13 cellular contexts compared by ENCODE assay signal in genomic region chrX:37697169-37697760, GRCh38. TPM values are rescaled to one million over a fixed set of nuclear protein-coding genes. Genes with fewer than 3 reads are reported as not detected.
"Had no signal": no experiment of that assay in that cellular context is flagged by ENCODE, and none has a peak within 500 bp of the region (broad histone marks: within the 10 kb centered on the region; RNA-seq: fewer than 3 reads in every experiment).

No MANE protein-coding gene starts in this region.

- DNase-seq: activated CD4-positive, alpha-beta T cell treated with anti-CD3 and anti-CD28 coated beads for 1 hour; activated CD4-positive, alpha-beta T cell treated with anti-CD3 and anti-CD28 coated beads, Interleukin-2, amount 50 U/mL, for 48 hours; activated gamma-delta T cell treated with Interleukin-2 at 50 U/mL for 16 hours; activated naive CD8-positive, alpha-beta T cell treated with anti-CD3 and anti-CD28 coated beads, Interleukin-2, amount 10 ng/mL, durations not matched to agents 7 days and 5 days; activated T-cell treated with anti-CD3 and anti-CD28 coated beads, Interleukin-2, amount 50 U/mL, for 72 hours; anterior cingulate cortex; effector memory CD4-positive, alpha-beta T cell; hippocampal formation; natural killer cell; spleen; stimulated activated CD4-positive, alpha-beta T cell treated with anti-CD3 and anti-CD28 coated beads, Interleukin-1b, Interleukin-23, amount 100 ng/mL, for 48 hours had no signal

- H3K4me3 ChIP-seq: spleen had no signal

- ATAC-seq: activated T-cell treated with anti-CD3 and anti-CD28 coated beads, Interleukin-2, amount 50 U/mL, for 72 hours; natural killer cell; sciatic nerve; stimulated activated memory B cell treated with anti-CD40 and anti-IgM and Interleukin-4, amounts not matched to agents 10 μg/mL and 1 μg/mL and 100 μg/mL, for 72 hours had no signal

- H3K4me1 ChIP-seq: spleen had no signal

- H3K27ac ChIP-seq: spleen had no signal

RNA-seq across cellular contexts. Expression of gene XK, which starts 11.7 kb away (rescaled TPM):
- total RNA-seq: activated T-cell treated with anti-CD3 and anti-CD28 coated beads, Interleukin-2, amount 50 U/mL, for 72 hours had no signal
